In the genomic region with DNA sequence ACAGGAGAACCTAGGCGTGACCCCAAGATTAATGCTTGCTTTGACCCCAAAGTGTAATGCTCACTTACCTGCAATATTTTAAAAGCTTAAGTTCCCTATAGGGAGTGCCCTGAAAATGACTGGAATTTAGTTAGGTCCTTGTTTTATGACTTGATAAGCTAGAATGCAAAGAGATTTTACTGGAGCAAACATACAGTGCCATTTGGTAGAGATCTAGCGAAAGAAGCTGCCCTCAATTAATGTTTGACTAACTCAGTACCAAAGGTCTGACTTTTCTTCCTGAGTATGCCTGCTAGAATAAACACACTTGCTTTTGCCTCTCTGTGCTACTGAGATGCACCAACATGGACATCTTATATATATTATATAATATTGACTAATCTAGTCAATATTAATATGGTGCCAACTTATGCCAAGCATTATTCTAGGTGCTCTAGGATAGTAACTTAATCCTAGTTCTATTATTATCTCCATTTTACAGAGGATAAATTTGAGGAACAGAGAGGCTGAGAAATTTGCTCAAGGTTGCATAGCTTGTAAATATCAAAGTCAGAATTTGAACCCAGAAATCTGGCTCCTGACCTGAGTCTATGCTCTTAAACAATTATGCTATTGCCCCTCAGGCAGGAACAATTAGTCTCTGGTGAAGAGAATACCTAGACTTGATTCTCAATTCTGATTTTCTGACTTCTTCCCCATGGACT, we compare ENCODE assay signal across 25 cellular contexts. TPM values are rescaled to one million over a fixed set of nuclear protein-coding genes. Genes with fewer than 3 reads are reported as not detected.
DNase-seq lines count a peak whose midpoint lies in the region; ATAC-seq, FAIRE-seq and TF ChIP-seq lines count a peak whose summit lies in the region.
"Had no signal": no experiment of that assay in that cellular context is flagged by ENCODE, and none has a peak within 500 bp of the region (broad histone marks: within the 10 kb centered on the region; RNA-seq: fewer than 3 reads in every experiment).

No MANE protein-coding gene starts in this region.

- H3K27ac ChIP-seq in A549 (peak overlapping the region; percentile 89 to 94), PC-9 (0 out of 2 replicates have a peak overlapping the region, but pooled peaks have one; percentile 40), pancreas (peak overlapping the region in 1 of 4 donors; percentile 34)
- H3K27ac ChIP-seq: psoas muscle, thoracic aorta had no signal

- H3K4me2 ChIP-seq in A549 (peak overlapping the region; percentile 80), PC-9 (no peak overlapping the region)

- peak in 1 of 2 experiments; percentile 40; a peak in 3 of 6 replicates for ATAC-seq in A549
- peak; percentile 80 for ATAC-seq in left colon
- peak; percentile 44 to 81 (median 73) for ATAC-seq in pancreas
- no peak for ATAC-seq in left ventricle myocardium superior
- ATAC-seq: PC-3; psoas muscle; stimulated activated naive CD8-positive, alpha-beta T cell treated with anti-CD3 and anti-CD28 coated beads, Interleukin-15, Interleukin-2, amounts not matched to agents 100 U/mL and 50 U/mL, for 24 hours had no signal

- FAIRE-seq in A549 (lab: Jason Lieb, UNC) (peak; percentile 82), pancreas (lab: Jason Lieb, UNC) (peak; percentile 85)

- H3K9me3 ChIP-seq in A549 (no peaks in the 10 kb centered on the region), PC-9 (ENCODE audit: insufficient read depth, low read depth) (no peaks in the 10 kb centered on the region), pancreas (no peaks in the 10 kb centered on the region)
- H3K9me3 ChIP-seq: HAP-1, psoas muscle, thoracic aorta had no signal

- H3K27me3 ChIP-seq in PC-9 (ENCODE audit: insufficient read depth, low read depth) (no peaks in the 10 kb centered on the region), pancreas (no peaks in the 10 kb centered on the region)

- intact Hi-C loops in PC-9 (cut with micrococcal nuclease; ENCODE audit: unreplicated experiment) = no loop called here
- intact Hi-C loops in left colon (cut with DNase I, micrococcal nuclease) = no loop called here
- intact Hi-C loops in pancreas (cut with DNase I) = no loop called here
- intact Hi-C loops in left ventricle myocardium superior (cut with micrococcal nuclease) = no loop called here

- no peaks in the 10 kb centered on the region; the same call in 1 of the 2 replicates for H3K36me3 ChIP-seq in PC-9 (ENCODE audit: low read depth)
- H3K36me3 ChIP-seq in pancreas = no peaks in the 10 kb centered on the region
- H3K36me3 ChIP-seq: HAP-1, thoracic aorta had no signal

- 0 out of 5 replicates have a peak, but pooled peaks of 1 of the 2 experiments have one; percentile 9 for TF ChIP-seq RAD21 in A549 (conservative IDR thresholded peaks at IDR 0.05 in 1 of 2, IDR thresholded peaks at IDR 0.05 in 1 of 2)

- peaks cover 63% of the 10 kb centered on the region for H3F3A ChIP-seq in PC-9 (ENCODE audit: insufficient read depth, low read depth)

- TF ChIP-seq CTCF in A549 (IDR thresholded peaks at IDR 0.05) = no peak
- no peak for TF ChIP-seq CTCF in PC-9 (conservative IDR thresholded peaks at IDR 0.05)
- no peak for TF ChIP-seq CTCF in pancreas (IDR thresholded peaks at IDR 0.05)

- CTCF ChIA-PET in A549 (lab: Yijun Ruan, JAX) (interaction anchor here (1.0 to 36.8 kb wide), 7 partner anchors 8 to 73 kb away, joined by 3 to 1410 read pairs (median 15); a partner anchor contains a TSS), PC-9 (lab: Charles Lee) (interaction anchor here (0.6 kb wide), 1 partner anchor 23 kb away, joined by 4 read pairs; no protein-coding TSS in a partner anchor)

- no peak for TF ChIP-seq POLR2A in A549 (IDR thresholded peaks at IDR 0.05; ENCODE audit: low read length)

- WGBS in A549 (ENCODE audit: missing lambda C conversion rate) = 2% methylated on average over 2 of the region's 2 CpGs
- 21 to 38% methylated on average over 2 of the region's 2 CpGs for WGBS in pancreas, 2 donors

- DNase-seq in A549 (ENCODE audit: low read depth in 1 of 2, low spot score in 1 of 2) = peak in 1 of 2 experiments; percentile 74
- no peak for DNase-seq in PC-9
- DNase-seq in left colon = no peak
- DNase-seq in pancreas = no peak
- no peak for DNase-seq in NCI-H345 (lab: John Stamatoyannopoulos, UW)
- no peak for DNase-seq in NCI-H510A (lab: John Stamatoyannopoulos, UW)
- no peak for DNase-seq in amygdala (lab: John Stamatoyannopoulos, UW)
- no peak for DNase-seq in left ventricle myocardium superior
- DNase-seq: activated CD4-positive, alpha-beta T cell treated with anti-CD3 and anti-CD28 coated beads for 4 hours; activated effector memory CD4-positive, alpha-beta T cell treated with Interleukin-2 at 50 U/mL for 16 hours; activated naive CD8-positive, alpha-beta T cell treated with anti-CD3 and anti-CD28 coated beads, Interleukin-2, amount 10 ng/mL, durations not matched to agents 7 days and 5 days; cerebellar nuclear complex; DMS79; GF-D8; NCI-H1048; NCI-H1694; NCI-H2171; NCI-H524 treated with DMSO at 0.1 percent for 48 hours; NK-92 treated with Interleukin-12 subunit alpha and Interleukin-12 subunit beta, amount 100 ng/mL, for 24 hours; PC-3; psoas muscle; SHP77 treated with DMSO at 0.1 percent for 48 hours; stimulated activated naive CD8-positive, alpha-beta T cell treated with anti-CD3 and anti-CD28 coated beads, Interleukin-15, Interleukin-2, amounts not matched to agents 100 U/mL and 50 U/mL, for 24 hours had no signal

- 0 out of 2 replicates have a peak, but pooled peaks cover 5% of the 10 kb centered on the region for H3K79me2 ChIP-seq in PC-9 (ENCODE audit: low read depth)

- H3K4me1 ChIP-seq in A549 = peaks cover 95% of the 10 kb centered on the region
- H3K4me1 ChIP-seq in PC-9 (replicated peaks; ENCODE audit: insufficient read depth) = peaks cover 64% of the 10 kb centered on the region
- H3K4me1 ChIP-seq in pancreas = peaks cover 7 to 28% (median 26%) of the 10 kb centered on the region in 3 donors

- TF ChIP-seq EP300 in A549 (IDR thresholded peaks at IDR 0.05) = peak in 1 of 2 experiments; percentile 32; a peak in 1 of 5 replicates

- POLR2A ChIA-PET in A549 (lab: Yijun Ruan, JAX) = interaction anchor here (10.5 kb wide), 1 partner anchor 15 kb away, joined by 151 read pairs; a partner anchor contains a TSS
- POLR2A ChIA-PET in PC-9 (lab: Charles Lee; ENCODE audit: unreplicated experiment) = interaction anchor here (0.6 to 0.7 kb wide), 2 partner anchors 94 to 994 kb away, joined by 3 to 4 read pairs; no protein-coding TSS in a partner anchor

- H2AFZ ChIP-seq in PC-9 = no peak overlapping the region

- no peaks in the 10 kb centered on the region for H3K9me2 ChIP-seq in PC-9 (ENCODE audit: insufficient read depth)

- H3K4me3 ChIP-seq in A549 (no peak overlapping the region), PC-9 (no peak overlapping the region), pancreas (no peak overlapping the region)
- H3K4me3 ChIP-seq: HAP-1, psoas muscle, thoracic aorta had no signal

- no TSS peak for BruUV-seq in PC-9 (replicated peaks; lab: Mats Ljungman, UMichigan)

- H4K20me1 ChIP-seq in PC-9 (ENCODE audit: insufficient read depth) = no peaks in the 10 kb centered on the region

TF ChIP-seq in A549, 52 proteins besides CTCF, POLR2A, EP300 and RAD21:
- TF ChIP-seq, protein P1, sequence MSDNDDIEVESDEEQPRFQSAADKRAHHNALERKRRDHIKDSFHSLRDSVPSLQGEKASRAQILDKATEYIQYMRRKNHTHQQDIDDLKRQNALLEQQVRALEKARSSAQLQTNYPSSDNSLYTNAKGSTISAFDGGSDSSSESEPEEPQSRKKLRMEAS (IDR thresholded peaks at IDR 0.05) = peak; percentile 12; the same call in 1 of the 2 replicates
- TF ChIP-seq ZFP36 (IDR thresholded peaks at IDR 0.05; ENCODE audit: borderline replicate concordance, partially characterized antibody) = peak; percentile 61
- 0 out of 4 replicates have a peak, but pooled peaks of 1 of the 2 experiments have one; percentile 0 for TF ChIP-seq CEBPB (IDR thresholded peaks at IDR 0.05)
- TF ChIP-seq JUN (IDR thresholded peaks at IDR 0.05) = peak in 1 of 2 experiments; percentile 49; a peak in 1 of 5 replicates
- TF ChIP-seq, protein P2, sequence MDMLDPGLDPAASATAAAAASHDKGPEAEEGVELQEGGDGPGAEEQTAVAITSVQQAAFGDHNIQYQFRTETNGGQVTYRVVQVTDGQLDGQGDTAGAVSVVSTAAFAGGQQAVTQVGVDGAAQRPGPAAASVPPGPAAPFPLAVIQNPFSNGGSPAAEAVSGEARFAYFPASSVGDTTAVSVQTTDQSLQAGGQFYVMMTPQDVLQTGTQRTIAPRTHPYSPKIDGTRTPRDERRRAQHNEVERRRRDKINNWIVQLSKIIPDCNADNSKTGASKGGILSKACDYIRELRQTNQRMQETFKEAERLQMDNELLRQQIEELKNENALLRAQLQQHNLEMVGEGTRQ (IDR thresholded peaks at IDR 0.05) = no peak
- no peak for TF ChIP-seq HOXB5 (CRISPR knock-in tag; IDR thresholded peaks at IDR 0.05)
TF ChIP-seq in A549: peak in this region for 4.

RNA-seq across cellular contexts. Expression of a gene that starts 18.2 kb away (rescaled TPM):
- polyA plus RNA-seq in A549 (2011; rRNA removed) = 505 and 515 TPM in 2 replicates
- 323 and 344 TPM in 2 replicates for polyA plus RNA-seq in A549 (2012; cell fraction: cytosol; rRNA removed)
- 72.0 and 86.0 TPM in 2 replicates for polyA plus RNA-seq in A549 (2012; cell fraction: nucleus; rRNA removed)
- polyA plus RNA-seq in A549 (2017; fragmentation: RNase III; extraction: RNeasy Plus Mini Kit Qiagen cat#74134 plus additional on column Dnase treatment) = 2,059 to 2,476 TPM (median 2,077 TPM) in 3 replicates
- polyA minus RNA-seq in A549 (2011; rRNA and poly(A)+ RNA removed) = 228 and 259 TPM in 2 replicates
- 966 and 1,436 TPM in 2 replicates for total RNA-seq in PC-9 (2021)
- total RNA-seq in left colon = 1,000 to 10,000 TPM; 1,029 to 1,322 TPM
- 100 to 1,000 TPM in 2 of 6 donors, 10 to 100 TPM in 4; 34.3 to 211 (median 74.6) TPM for total RNA-seq in pancreas
- polyA plus RNA-seq in pancreas = 100 to 1,000 TPM; 203 to 269 TPM
- 201 TPM for total RNA-seq in left ventricle myocardium superior
